33 cellular contexts compared by ENCODE assay signal in genomic region chr1:29399465-29399864, GRCh38.
DNase-seq lines count a peak whose midpoint lies in the region; ATAC-seq, FAIRE-seq and TF ChIP-seq lines count a peak whose summit lies in the region.
"Had no signal": no experiment of that assay in that cellular context is flagged by ENCODE, and none has a peak within 500 bp of the region (broad histone marks: within the 10 kb centered on the region; RNA-seq: fewer than 3 reads in every experiment).

No MANE protein-coding gene starts in this region.

- BruUV-seq in K562 (replicated peaks; lab: Mats Ljungman, UMichigan), result no TSS peak

- no peaks in the 10 kb centered on the region for H3K9me3 ChIP-seq in HEK293 (ENCODE audit: control insufficient read depth, insufficient read depth, low read depth, low read length)
- no peaks in the 10 kb centered on the region for H3K9me3 ChIP-seq in K562 (replicated peaks; ENCODE audit: control insufficient read depth, insufficient read depth, low read depth, low read length)
- H3K9me3 ChIP-seq: BE2C, Caco-2 had no signal

- no peak overlapping the region for H3K4me2 ChIP-seq in K562 (ENCODE audit: insufficient read depth, low read length)
- H3K4me2 ChIP-seq: A549; BLaER1; BLaER1 treated with 17β-estradiol and CSF1 and Interleukin-3, amounts not matched to agents 10 nM and 100 nM had no signal

- H3K79me2 ChIP-seq in K562 (ENCODE audit: control insufficient read depth, insufficient read depth, low read length), result no peaks in the 10 kb centered on the region

- TF ChIP-seq RAD21 in K562 (CRISPR knock-in tag; conservative IDR thresholded peaks at IDR 0.05 in 1 of 2, IDR thresholded peaks at IDR 0.05 in 1 of 2), result no peak

- CTCF ChIA-PET in HEK293 (lab: Yijun Ruan, JAX) (interaction anchor here (1.0 kb wide), 1 partner anchor 47 kb away, joined by 3 read pairs; no protein-coding TSS in a partner anchor), K562 (lab: Yijun Ruan, JAX; ENCODE audit: low intra/inter-chr PET ratio) (no interaction called here)

- H3K4me3 ChIP-seq in HEK293 (ENCODE audit: low read depth, low read length), result no peak overlapping the region
- no peak overlapping the region for H3K4me3 ChIP-seq in K562
- H3K4me3 ChIP-seq: A549; BLaER1; BLaER1 treated with 17β-estradiol and CSF1 and Interleukin-3, amounts not matched to agents 10 nM and 100 nM had no signal

- in situ Hi-C loops in K562 (cut with MboI), result no loop called here

- H3K4me1 ChIP-seq in HEK293 (ENCODE audit: control insufficient read depth, insufficient read depth, low read length) (no peaks in the 10 kb centered on the region), K562 (replicated peaks in 1 of 2; ENCODE audit: control insufficient read depth in 2 of 2, insufficient read depth in 2 of 2, low read length in 2 of 2) (peaks cover 0 to 3% of the 10 kb centered on the region in 2 experiments; a peak in 1 of 5 replicates)
- H3K4me1 ChIP-seq: A549, BE2C, BLaER1, Caco-2 had no signal

- H3K36me3 ChIP-seq in HEK293 (ENCODE audit: control insufficient read depth in 2 of 2, insufficient read depth in 1 of 2, low read length in 2 of 2) (no peaks in the 10 kb centered on the region), K562 (ENCODE audit: control insufficient read depth, insufficient read depth, low read length) (no peaks in the 10 kb centered on the region)
- H3K36me3 ChIP-seq: BE2C; BLaER1; BLaER1 treated with 17β-estradiol and CSF1 and Interleukin-3, amounts not matched to agents 10 nM and 100 nM had no signal

- DNase-seq in K562 (ENCODE audit: extremely low read depth in 1 of 4, low spot score in 3 of 4) (no peak), mesenteric fat pad (ENCODE audit: low spot score) (peak; percentile 1), HTR-8/SVneo (ENCODE audit: insufficient read length, low spot score) (no peak), NOMO-1 treated with DMSO at 0.1 percent for 48 hours (lab: John Stamatoyannopoulos, UW; ENCODE audit: unreplicated experiment) (no peak)
- DNase-seq in activated CD4-positive, alpha-beta T cell treated with anti-CD3 and anti-CD28 coated beads for 1 hour, result no peak
- DNase-seq: 8988T; ACHN; AML-193; BE2C; C1 segment of cervical spinal cord; Caco-2; Calu3; CD4-positive, alpha-beta memory T cell; CD4-positive, alpha-beta T cell; CD4-positive, CD25-positive, alpha-beta regulatory T cell; CD8-positive, alpha-beta memory T cell; CD8-positive, alpha-beta T cell; COR-L47; DMS 273 treated with DMSO at 0.1 percent for 48 hours; DMS153; DMS53; DMS79; DMS79 treated with DMSO at 0.1 percent for 48 hours; DND-41; EL had no signal

- TF ChIP-seq CTCF in HEK293 (tag by site-specific recombination; IDR thresholded peaks at IDR 0.05), result no peak
- TF ChIP-seq CTCF in K562 (IDR thresholded peaks at IDR 0.05 in 2 of 3, conservative IDR thresholded peaks at IDR 0.05 in 1 of 3; ENCODE audit: insufficient read depth in 2 of 3, low read depth in 1 of 3, low read length in 3 of 3), result no peak

- no peak for TF ChIP-seq POLR2A in K562 (conservative IDR thresholded peaks at IDR 0.05)

- intact Hi-C loops in K562 (cut with micrococcal nuclease), result no loop called here

- ATAC-seq in K562, result no peak
- ATAC-seq: A549; CD8-positive, alpha-beta T cell had no signal

- H3K27me3 ChIP-seq in K562 (ENCODE audit: control insufficient read depth in 2 of 2, insufficient read depth in 2 of 2, low read length in 2 of 2), result no peaks in the 10 kb centered on the region; a peak in 1 of 5 replicates
- H3K27me3 ChIP-seq: BE2C; BLaER1; BLaER1 treated with 17β-estradiol and CSF1 and Interleukin-3, amounts not matched to agents 10 nM and 100 nM had no signal

- 0% methylated on average over 1 of the region's 1 CpG for WGBS in K562 (ENCODE audit: insufficient coverage, low coverage, missing lambda C conversion rate)

- no peaks in the 10 kb centered on the region for H4K20me1 ChIP-seq in K562 (replicated peaks; ENCODE audit: control insufficient read depth, insufficient read depth, low read length)
- H4K20me1 ChIP-seq: BLaER1 had no signal

- H3K9me1 ChIP-seq in K562 (ENCODE audit: control insufficient read depth, insufficient read depth, low read length), result no peaks in the 10 kb centered on the region

- no peak overlapping the region for H3K9ac ChIP-seq in K562 (ENCODE audit: insufficient read depth in 1 of 2, low read depth in 2 of 2, low read length in 2 of 2)
- H3K9ac ChIP-seq: BLaER1; BLaER1 treated with 17β-estradiol and CSF1 and Interleukin-3, amounts not matched to agents 10 nM and 100 nM had no signal

- no peak overlapping the region for H2AFZ ChIP-seq in K562 (ENCODE audit: low read depth, low read length)

- H3K27ac ChIP-seq in HEK293 (ENCODE audit: extremely low read depth, low read depth, low read length) (no peak overlapping the region), K562 (ENCODE audit: extremely low read depth, low read depth, low read length) (no peak overlapping the region)
- H3K27ac ChIP-seq: 22Rv1; A549; BLaER1; BLaER1 treated with 17β-estradiol and CSF1 and Interleukin-3, amounts not matched to agents 10 nM and 100 nM; C4-2B had no signal

- FAIRE-seq in K562 (lab: Jason Lieb, UNC) (no peak), HTR-8/SVneo (lab: Jason Lieb, UNC) (no peak)
- FAIRE-seq: A204.1, A549, D721Med had no signal

- TF ChIP-seq EP300 in K562 (IDR thresholded peaks at IDR 0.05; ENCODE audit: low read length), result no peak

- POLR2A ChIA-PET in HEK293 (lab: Yijun Ruan, JAX), result no interaction called here
- POLR2A ChIA-PET in K562 (lab: Yijun Ruan, JAX), result no interaction called here

TF ChIP-seq in HEK293, 187 proteins besides CTCF, POLR2A, EP300 and RAD21:
- TF ChIP-seq ZNF654 (tag by site-specific recombination; IDR thresholded peaks at IDR 0.05; ENCODE audit: low read depth) (no peak), ZNF707 (tag by site-specific recombination; IDR thresholded peaks at IDR 0.05) (peak; percentile 80)

TF ChIP-seq in K562, 482 proteins besides CTCF, POLR2A, EP300 and RAD21:
- no peak for TF ChIP-seq ZHX1 (conservative IDR thresholded peaks at IDR 0.05; ENCODE audit: low read length)
- no peak for TF ChIP-seq RUNX1 (IDR thresholded peaks at IDR 0.05; ENCODE audit: low read depth)
- TF ChIP-seq ZNF707 (CRISPR knock-in tag; conservative IDR thresholded peaks at IDR 0.05), result peak; percentile 86

Comparison
In these comparisons a context has a peak if more than half of its experiments do, and no peak if none do; other contexts are left out.
1. Of the 44 proteins assayed by ChIP-seq in both K562 and HEK293: peak only in K562: none; only in HEK293: none; in both: ZNF707; in neither: 43.